Comparison of ENCODE assay signal across 14 cellular contexts in genomic region chr12:50058743-50059312, GRCh38. TPM values are rescaled to one million over a fixed set of nuclear protein-coding genes. Genes with fewer than 3 reads are reported as not detected.
A peak's percentile ranks its signal among the peaks of the same experiment; 100 is the strongest.
DNase-seq lines count a peak whose midpoint lies in the region; ATAC-seq, FAIRE-seq and TF ChIP-seq lines count a peak whose summit lies in the region.
"Had no signal": no experiment of that assay in that cellular context is flagged by ENCODE, and none has a peak within 500 bp of the region (broad histone marks: within the 10 kb centered on the region; RNA-seq: fewer than 3 reads in every experiment).

No MANE protein-coding gene starts in this region.

- peak; percentile 50 for DNase-seq in activated CD4-positive, alpha-beta T cell treated with anti-CD3 and anti-CD28 coated beads for 36 hours
- DNase-seq in activated CD4-positive, alpha-beta T cell treated with anti-CD3 and anti-CD28 coated beads for 4 hours = no peak
- no peak for DNase-seq in Jurkat, Clone E6-1 (ENCODE audit: low read depth, low spot score)
- no peak for DNase-seq in astrocyte (ENCODE audit: low read depth)
- DNase-seq in posterior cingulate gyrus = peak in 7 of 10 donors; percentile 23 to 89 (median 50)
- DNase-seq in NCI-H2107 (lab: John Stamatoyannopoulos, UW) = no peak
- DNase-seq: GDM1, NCI-H2081 treated with DMSO at 0.1 percent for 48 hours had no signal

- CTCF ChIA-PET in activated CD4-positive, alpha-beta T cell treated with anti-CD3 and anti-CD28 coated beads for 36 hours (lab: Charles Lee) = interaction anchor here (0.6 to 4.4 kb wide), 12 partner anchors 9 to 154 kb away, joined by 3 to 28 read pairs (median 4); partner anchors contain the start of gene CERS5

- peaks cover 4% of the 10 kb centered on the region for H3K36me3 Mint-ChIP-seq in activated CD4-positive, alpha-beta T cell treated with anti-CD3 and anti-CD28 coated beads for 36 hours (ENCODE audit: low read depth)
- peaks cover 23% of the 10 kb centered on the region for H3K36me3 Mint-ChIP-seq in astrocyte (ENCODE audit: low read depth, unreplicated experiment)
- H3K36me3 Mint-ChIP-seq: activated naive CD4-positive, alpha-beta T cell treated with anti-CD3 and anti-CD28 coated beads, Interleukin-2, amount 50 U/mL, for 72 hours had no signal

- peak overlapping the region; percentile 55 for H3K4me3 Mint-ChIP-seq in activated CD4-positive, alpha-beta T cell treated with anti-CD3 and anti-CD28 coated beads for 36 hours
- H3K4me3 Mint-ChIP-seq in astrocyte (ENCODE audit: unreplicated experiment) = peak overlapping the region; percentile 74

- no peak for TF ChIP-seq CTCF in astrocyte (IDR thresholded peaks at IDR 0.05; ENCODE audit: insufficient read depth, low read depth, low read length)

- H3K79me2 ChIP-seq in astrocyte (ENCODE audit: insufficient read depth, low read length) = no peaks in the 10 kb centered on the region

- no peak for FAIRE-seq in astrocyte (lab: Jason Lieb, UNC)

- peaks cover 5% of the 10 kb centered on the region for H4K20me1 ChIP-seq in astrocyte (ENCODE audit: insufficient read depth, low read length)

- peak overlapping the region; percentile 38 for H3K27ac Mint-ChIP-seq in activated CD4-positive, alpha-beta T cell treated with anti-CD3 and anti-CD28 coated beads for 36 hours
- H3K27ac Mint-ChIP-seq in astrocyte (ENCODE audit: unreplicated experiment) = no peak overlapping the region

- H3K4me1 ChIP-seq in astrocyte (ENCODE audit: insufficient read depth, low read length) = peaks cover 20% of the 10 kb centered on the region

- H3K27ac ChIP-seq in astrocyte (ENCODE audit: low read depth, low read length) = no peak overlapping the region
- H3K27ac ChIP-seq: skin epidermis, upper lobe of left lung had no signal

- H3K9ac ChIP-seq in astrocyte (ENCODE audit: low read length) = no peak overlapping the region

- peak overlapping the region; percentile 56 for H3K4me3 ChIP-seq in Jurkat, Clone E6-1 (ENCODE audit: low read length)
- H3K4me3 ChIP-seq in astrocyte (ENCODE audit: insufficient read depth, low read depth, low read length) = no peak overlapping the region

- intact Hi-C loops in activated CD4-positive, alpha-beta T cell treated with anti-CD3 and anti-CD28 coated beads for 36 hours (cut with DNase I, micrococcal nuclease) = loop anchor here (5.0 to 10.0 kb wide), 2 partner anchors 194 to 282 kb away; no protein-coding TSS in a partner anchor
- intact Hi-C loops in posterior cingulate gyrus (cut with DNase I) = loop anchor here (5.0 kb wide), 1 partner anchor 37 kb away; no protein-coding TSS in a partner anchor

- H2AFZ ChIP-seq in astrocyte (ENCODE audit: low read depth, low read length) = no peak overlapping the region

- no peaks in the 10 kb centered on the region for H3K9me3 ChIP-seq in astrocyte (ENCODE audit: insufficient read depth, low read depth, low read length)
- H3K9me3 ChIP-seq: Peyer's patch, upper lobe of left lung had no signal

- peaks cover 20% of the 10 kb centered on the region for H3K27me3 Mint-ChIP-seq in activated CD4-positive, alpha-beta T cell treated with anti-CD3 and anti-CD28 coated beads for 36 hours
- peaks cover 50% of the 10 kb centered on the region for H3K27me3 Mint-ChIP-seq in astrocyte (ENCODE audit: low read depth, unreplicated experiment)

- H3K27me3 ChIP-seq in astrocyte (ENCODE audit: insufficient read depth, low read length) = peaks cover 6% of the 10 kb centered on the region

- no peak overlapping the region for H3K4me2 ChIP-seq in astrocyte (ENCODE audit: low read length)

- no peaks in the 10 kb centered on the region for H3K9me3 Mint-ChIP-seq in activated CD4-positive, alpha-beta T cell treated with anti-CD3 and anti-CD28 coated beads for 36 hours (ENCODE audit: low read depth)
- H3K9me3 Mint-ChIP-seq in astrocyte (ENCODE audit: unreplicated experiment) = peaks cover 3% of the 10 kb centered on the region
- H3K9me3 Mint-ChIP-seq: activated naive CD4-positive, alpha-beta T cell treated with anti-CD3 and anti-CD28 coated beads, Interleukin-2, amount 50 U/mL, for 72 hours had no signal

- ATAC-seq in activated CD4-positive, alpha-beta T cell treated with anti-CD3 and anti-CD28 coated beads for 36 hours = peak; percentile 5
- ATAC-seq in HG03280 (IDR thresholded peaks at IDR 0.05; ENCODE audit: unreplicated experiment) (no peak), HG03159 (IDR thresholded peaks at IDR 0.05; ENCODE audit: unreplicated experiment) (no peak)

- peaks cover 33% of the 10 kb centered on the region for H3K4me1 Mint-ChIP-seq in activated CD4-positive, alpha-beta T cell treated with anti-CD3 and anti-CD28 coated beads for 36 hours
- H3K4me1 Mint-ChIP-seq in astrocyte (ENCODE audit: low read depth, unreplicated experiment) = peaks cover 21% of the 10 kb centered on the region

- no peaks in the 10 kb centered on the region for H3K36me3 ChIP-seq in astrocyte (ENCODE audit: insufficient read depth, low read length)
- H3K36me3 ChIP-seq: Peyer's patch, upper lobe of left lung had no signal

- POLR2A ChIA-PET in activated CD4-positive, alpha-beta T cell treated with anti-CD3 and anti-CD28 coated beads for 36 hours (lab: Charles Lee) = interaction anchor here (0.6 to 1.6 kb wide), 4 partner anchors 15 to 100 kb away, joined by 3 to 5 read pairs (median 4); partner anchors contain the start of gene RACGAP1

RNA-seq across cellular contexts. Expression of gene ASIC1, which starts 1.4 kb away (rescaled TPM):
- 1 to 10 TPM; 7.3 to 8.0 TPM for total RNA-seq in activated CD4-positive, alpha-beta T cell treated with anti-CD3 and anti-CD28 coated beads for 36 hours
- 40.0 TPM for polyA plus RNA-seq in Jurkat, Clone E6-1 (2012; ENCODE audit: insufficient read depth, insufficient read length)
- total RNA-seq in astrocyte = 8.1 and 8.2 TPM in 2 replicates

RNA-seq across cellular contexts. Expression of gene SMARCD1, which starts 26.3 kb away (rescaled TPM):
- total RNA-seq in activated CD4-positive, alpha-beta T cell treated with anti-CD3 and anti-CD28 coated beads for 36 hours = 10 to 100 TPM; 51.8 to 76.6 TPM
- polyA plus RNA-seq in Jurkat, Clone E6-1 (2012; ENCODE audit: insufficient read depth, insufficient read length) = 141 TPM
- 59.9 and 64.4 TPM in 2 replicates for total RNA-seq in astrocyte

RNA-seq across cellular contexts. Expression of gene RACGAP1, which starts 33.5 kb away (rescaled TPM):
- total RNA-seq in activated CD4-positive, alpha-beta T cell treated with anti-CD3 and anti-CD28 coated beads for 36 hours = 100 to 1,000 TPM in 1 of 2 experiments, 10 to 100 TPM in 1; 99.7 to 118 TPM
- 133 TPM for polyA plus RNA-seq in Jurkat, Clone E6-1 (2012; ENCODE audit: insufficient read depth, insufficient read length)
- 15.9 and 18.8 TPM in 2 replicates for total RNA-seq in astrocyte

RNA-seq across cellular contexts. Expression of gene GPD1, which starts 45.0 kb away (rescaled TPM):
- under 1 TPM; 0.25 to 0.37 TPM for total RNA-seq in activated CD4-positive, alpha-beta T cell treated with anti-CD3 and anti-CD28 coated beads for 36 hours
- not detected for polyA plus RNA-seq in Jurkat, Clone E6-1 (2012; ENCODE audit: insufficient read depth, insufficient read length)
- 0.29 and 0.59 TPM in 2 replicates for total RNA-seq in astrocyte

RNA-seq across cellular contexts. Expression of gene COX14, which starts 53.2 kb away (rescaled TPM):
- total RNA-seq in activated CD4-positive, alpha-beta T cell treated with anti-CD3 and anti-CD28 coated beads for 36 hours = 10 to 100 TPM; 26.8 to 44.2 TPM
- polyA plus RNA-seq in Jurkat, Clone E6-1 (2012; ENCODE audit: insufficient read depth, insufficient read length) = 63.4 TPM
- total RNA-seq in astrocyte = 49.7 and 59.9 TPM in 2 replicates

Comparison
In these comparisons a context has a peak if more than half of its experiments do, and no peak if none do; other contexts are left out.
1. DNase-seq: peak in activated CD4-positive, alpha-beta T cell treated with anti-CD3 and anti-CD28 coated beads for 36 hours (single experiment) and posterior cingulate gyrus (7 of 10); none in activated CD4-positive, alpha-beta T cell treated with anti-CD3 and anti-CD28 coated beads for 4 hours (0 of 2), Jurkat, Clone E6-1 (single experiment), astrocyte (single experiment) and NCI-H2107 (single experiment).